ENCODE assay signal across 19 cellular contexts in genomic region chr14:99513946-99514551, GRCh38. TPM values are rescaled to one million over a fixed set of nuclear protein-coding genes. Genes with fewer than 3 reads are reported as not detected.
DNase-seq lines count a peak whose midpoint lies in the region; ATAC-seq and TF ChIP-seq lines count a peak whose summit lies in the region.
"Had no signal": no experiment of that assay in that cellular context is flagged by ENCODE, and none has a peak within 500 bp of the region (broad histone marks: within the 10 kb centered on the region; RNA-seq: fewer than 3 reads in every experiment).

No MANE protein-coding gene starts in this region.

- 86 to 87% methylated on average over 13 of the region's 13 CpGs for WGBS in sigmoid colon, 2 donors

- TF ChIP-seq EP300 in sigmoid colon (IDR thresholded peaks at IDR 0.05) = no peak

- ATAC-seq in activated T-cell treated with anti-CD3 and anti-CD28 coated beads, Interleukin-2, amount 50 U/mL, for 4 hours = no peak
- ATAC-seq: body of pancreas; gastroesophageal sphincter; stimulated activated naive CD8-positive, alpha-beta T cell treated with anti-CD3 and anti-CD28 coated beads, Interleukin-15, amount 100 ng/mL, for 72 hours had no signal

- peaks cover 33% of the 10 kb centered on the region for H3K36me3 ChIP-seq in iPS-15b (ENCODE audit: control insufficient read depth, insufficient read depth, low read length)
- peaks cover 17 to 44% (median 27%) of the 10 kb centered on the region in 4 donors for H3K36me3 ChIP-seq in sigmoid colon

- H3K4me3 Mint-ChIP-seq in activated T-cell treated with anti-CD3 and anti-CD28 coated beads, Interleukin-2, amount 50 U/mL, for 4 hours = no peak overlapping the region
- H3K4me3 Mint-ChIP-seq in HFFc6 = no peak overlapping the region
- H3K4me3 Mint-ChIP-seq: activated naive CD4-positive, alpha-beta T cell treated with anti-CD3 and anti-CD28 coated beads for 36 hours; CD4-positive, alpha-beta memory T cell; stimulated activated naive CD8-positive, alpha-beta T cell treated with anti-CD3 and anti-CD28 coated beads, Interleukin-15, amount 100 ng/mL, for 72 hours had no signal

- peak; percentile 15 for DNase-seq in activated T-cell treated with anti-CD3 and anti-CD28 coated beads, Interleukin-2, amount 50 U/mL, for 1 hour
- DNase-seq in activated T-cell treated with anti-CD3 and anti-CD28 coated beads, Interleukin-2, amount 50 U/mL, for 4 hours = no peak
- no peak for DNase-seq in HFFc6
- no peak for DNase-seq in sigmoid colon
- DNase-seq in GM19240 (ENCODE audit: insufficient read length, low spot score) = no peak
- no peak for DNase-seq in NCI-H2227 treated with DMSO at 0.1 percent for 48 hours (lab: John Stamatoyannopoulos, UW)
- no peak for DNase-seq in GOT3 (lab: John Stamatoyannopoulos, UW)
- DNase-seq: activated naive CD4-positive, alpha-beta T cell treated with anti-CD3 and anti-CD28 coated beads for 36 hours; DND-41; erythroblast; NCI-H1930; NCI-H446 treated with DMSO at 0.1 percent for 48 hours; SIG-M5; stimulated activated CD4-positive, alpha-beta T cell treated with anti-CD3 and anti-CD28 coated beads, Interleukin-12 subunit alpha, Interleukin-12 subunit beta, amount 100 ng/mL, for 4 hours; stimulated activated naive CD8-positive, alpha-beta T cell treated with anti-CD3 and anti-CD28 coated beads, Interleukin-15, amount 100 ng/mL, for 72 hours had no signal

- H3K36me3 Mint-ChIP-seq in activated T-cell treated with anti-CD3 and anti-CD28 coated beads, Interleukin-2, amount 50 U/mL, for 4 hours (ENCODE audit: insufficient read depth) = peaks cover 9% of the 10 kb centered on the region
- H3K36me3 Mint-ChIP-seq in HFFc6 (ENCODE audit: low read depth) = no peaks in the 10 kb centered on the region; the same call in 1 of the 2 replicates

- intact Hi-C loops in sigmoid colon (cut with DNase I) = no loop called here

- no peak overlapping the region for H3K4me3 ChIP-seq in iPS-15b (ENCODE audit: low read depth, low read length)
- H3K4me3 ChIP-seq in sigmoid colon = no peak overlapping the region
- H3K4me3 ChIP-seq: body of pancreas, gastroesophageal sphincter had no signal

- H3K4me1 ChIP-seq in iPS-15b (ENCODE audit: control insufficient read depth, insufficient read depth, low read length) (peaks cover 3% of the 10 kb centered on the region), sigmoid colon (peaks cover 0 to 53% (median 44%) of the 10 kb centered on the region in 4 donors)

- peak overlapping the region in 3 of 4 donors; percentile 12 to 86 (median 84) for H3K27ac ChIP-seq in sigmoid colon
- H3K27ac ChIP-seq: body of pancreas had no signal

- H3K9ac ChIP-seq in iPS-15b (ENCODE audit: low read depth, low read length) = peak overlapping the region; percentile 12

- peak overlapping the region; percentile 21 for H3K27ac Mint-ChIP-seq in HFFc6
- H3K27ac Mint-ChIP-seq: activated naive CD4-positive, alpha-beta T cell treated with anti-CD3 and anti-CD28 coated beads for 36 hours had no signal

- no peak for TF ChIP-seq CTCF in HFFc6 (IDR thresholded peaks at IDR 0.05)
- TF ChIP-seq CTCF in sigmoid colon (IDR thresholded peaks at IDR 0.05) = no peak

- H3K9me3 Mint-ChIP-seq in activated T-cell treated with anti-CD3 and anti-CD28 coated beads, Interleukin-2, amount 50 U/mL, for 4 hours = no peaks in the 10 kb centered on the region
- no peaks in the 10 kb centered on the region for H3K9me3 Mint-ChIP-seq in HFFc6
- H3K9me3 Mint-ChIP-seq: activated naive CD4-positive, alpha-beta T cell treated with anti-CD3 and anti-CD28 coated beads for 36 hours; CD4-positive, alpha-beta memory T cell; stimulated activated naive CD8-positive, alpha-beta T cell treated with anti-CD3 and anti-CD28 coated beads, Interleukin-15, amount 100 ng/mL, for 72 hours had no signal

- H3K27me3 Mint-ChIP-seq in activated T-cell treated with anti-CD3 and anti-CD28 coated beads, Interleukin-2, amount 50 U/mL, for 4 hours (ENCODE audit: low read depth) = no peaks in the 10 kb centered on the region
- H3K27me3 Mint-ChIP-seq in HFFc6 (ENCODE audit: insufficient read depth) = peaks cover 9% of the 10 kb centered on the region
- H3K27me3 Mint-ChIP-seq: CD4-positive, alpha-beta memory T cell; stimulated activated naive CD8-positive, alpha-beta T cell treated with anti-CD3 and anti-CD28 coated beads, Interleukin-15, amount 100 ng/mL, for 72 hours had no signal

- TF ChIP-seq POLR2A in sigmoid colon (IDR thresholded peaks at IDR 0.05) = no peak

- no peaks in the 10 kb centered on the region for H3K27me3 ChIP-seq in iPS-15b (ENCODE audit: control insufficient read depth, insufficient read depth, low read length)
- H3K27me3 ChIP-seq in sigmoid colon = no peaks in the 10 kb centered on the region
- H3K27me3 ChIP-seq: body of pancreas, gastroesophageal sphincter had no signal

- no peaks in the 10 kb centered on the region for H3K4me1 Mint-ChIP-seq in activated T-cell treated with anti-CD3 and anti-CD28 coated beads, Interleukin-2, amount 50 U/mL, for 4 hours (ENCODE audit: low read depth)
- H3K4me1 Mint-ChIP-seq in HFFc6 (ENCODE audit: low read depth) = peaks cover 16% of the 10 kb centered on the region
- H3K4me1 Mint-ChIP-seq: CD4-positive, alpha-beta memory T cell; stimulated activated naive CD8-positive, alpha-beta T cell treated with anti-CD3 and anti-CD28 coated beads, Interleukin-15, amount 100 ng/mL, for 72 hours had no signal

- H3K9me3 ChIP-seq in iPS-15b (ENCODE audit: control insufficient read depth, insufficient read depth, low read length) (no peaks in the 10 kb centered on the region), sigmoid colon (no peaks in the 10 kb centered on the region)
- H3K9me3 ChIP-seq: body of pancreas, gastroesophageal sphincter had no signal

RNA-seq across cellular contexts. Expression of gene CCNK, which starts 32.8 kb away (rescaled TPM):
- 100 to 1,000 TPM in 2 of 3 donors, 10 to 100 TPM in 1; 95.9 to 107 (median 104) TPM for total RNA-seq in activated T-cell treated with anti-CD3 and anti-CD28 coated beads, Interleukin-2, amount 50 U/mL, for 4 hours
- 10 to 100 TPM; 74.9 to 93.1 (median 86.4) TPM for total RNA-seq in HFFc6 (2021; fragmentation: NEBNext Ultra II Directional; extraction: Animal tissue kit (Norgen Biotek cat#: 25700))
- total RNA-seq in sigmoid colon = 10 to 100 TPM; 13.2 to 20.5 (median 18.4) TPM
- polyA plus RNA-seq in sigmoid colon = 10 to 100 TPM; 14.4 to 25.9 (median 17.6) TPM

RNA-seq across cellular contexts. Expression of gene SETD3, which starts 33.4 kb away (rescaled TPM):
- 10 to 100 TPM; 51.8 to 58.1 (median 54.8) TPM for total RNA-seq in activated T-cell treated with anti-CD3 and anti-CD28 coated beads, Interleukin-2, amount 50 U/mL, for 4 hours
- total RNA-seq in HFFc6 (2021; fragmentation: NEBNext Ultra II Directional; extraction: Animal tissue kit (Norgen Biotek cat#: 25700)) = 10 to 100 TPM; 42.1 to 53.9 (median 47.0) TPM
- 100 to 1,000 TPM; 130 to 164 (median 152) TPM for total RNA-seq in sigmoid colon
- 10 to 100 TPM; 34.6 to 54.7 (median 53.6) TPM for polyA plus RNA-seq in sigmoid colon
